Comparison of ENCODE assay signal across 9 cellular contexts in the genomic region with DNA sequence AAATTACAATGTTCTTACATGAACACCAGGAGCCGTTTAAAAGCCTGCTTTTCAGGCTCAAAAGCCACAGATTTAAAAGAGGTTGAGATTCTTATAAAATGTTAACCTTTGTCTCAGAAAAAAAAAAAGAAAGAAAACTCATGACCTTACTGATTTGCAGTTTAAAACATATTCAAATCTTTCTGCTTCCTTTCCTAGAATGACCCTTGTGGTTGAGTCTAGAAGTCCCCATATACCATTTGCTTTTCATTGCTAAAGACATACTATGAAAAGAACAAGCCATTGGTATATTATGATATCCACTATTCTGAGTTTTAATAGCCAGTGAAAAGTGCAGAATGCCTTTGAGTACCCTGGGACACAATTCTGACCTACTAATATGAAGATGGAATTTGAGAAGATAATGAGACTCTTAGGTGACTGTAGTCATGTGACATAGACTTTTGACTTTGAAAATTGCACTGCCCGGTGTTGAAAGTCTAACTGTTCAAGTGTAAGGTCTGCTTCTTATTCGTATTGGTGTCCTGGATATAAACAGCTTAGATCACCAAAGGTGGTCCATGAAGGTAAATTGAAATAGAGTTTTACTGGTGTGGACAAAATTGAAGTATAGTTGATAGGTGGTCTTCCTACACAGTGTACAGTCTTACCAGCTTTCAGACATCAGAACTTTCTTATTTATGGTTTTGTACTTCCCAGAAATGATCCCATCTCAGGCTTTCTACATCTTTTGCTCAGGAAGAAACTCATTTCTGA.
DNase-seq lines count a peak whose midpoint lies in the region; ATAC-seq and TF ChIP-seq lines count a peak whose summit lies in the region.
"Had no signal": no experiment of that assay in that cellular context is flagged by ENCODE, and none has a peak within 500 bp of the region (broad histone marks: within the 10 kb centered on the region; RNA-seq: fewer than 3 reads in every experiment).

No MANE protein-coding gene starts in this region.

- no peaks in the 10 kb centered on the region for H3K9me3 Mint-ChIP-seq in HFFc6
- no peaks in the 10 kb centered on the region for H3K9me3 Mint-ChIP-seq in T-cell

- no peaks in the 10 kb centered on the region for H3K9me3 ChIP-seq in muscle layer of duodenum (ENCODE audit: control insufficient read depth in 1 of 2, low read length in 2 of 2)
- H3K9me3 ChIP-seq in right atrium auricular region, result no peaks in the 10 kb centered on the region

- POLR2A ChIA-PET in T-cell (lab: Charles Lee), result interaction anchor here in 1 of 2 donors (0.7 kb wide), 1 partner anchor 966 kb away, joined by 4 read pairs; no protein-coding TSS in a partner anchor

- TF ChIP-seq CTCF in HFFc6 (IDR thresholded peaks at IDR 0.05) (0 out of 2 replicates have a peak, but pooled peaks have one; percentile 19), right atrium auricular region (IDR thresholded peaks at IDR 0.05) (no peak)

- H3K27me3 Mint-ChIP-seq in HFFc6 (ENCODE audit: insufficient read depth), result no peaks in the 10 kb centered on the region
- H3K27me3 Mint-ChIP-seq in T-cell, result no peaks in the 10 kb centered on the region

- peaks cover 48% of the 10 kb centered on the region for H3K36me3 Mint-ChIP-seq in HFFc6 (ENCODE audit: low read depth)
- peaks cover 41% of the 10 kb centered on the region for H3K36me3 Mint-ChIP-seq in T-cell

- CTCF ChIA-PET in T-cell (lab: Charles Lee), result interaction anchor here (0.7 to 1.0 kb wide), 3 partner anchors 12 to 59 kb away, joined by 3 to 4 read pairs (median 3); no protein-coding TSS in a partner anchor

- no peak for DNase-seq in HFFc6
- DNase-seq in T-cell, result no peak
- no peak for DNase-seq in right atrium auricular region (ENCODE audit: low spot score)
- DNase-seq in KBM-7, result no peak
- no peak for DNase-seq in NCI-H187 treated with DMSO at 0.1 percent for 48 hours (lab: John Stamatoyannopoulos, UW)
- no peak for DNase-seq in activated gamma-delta T cell treated with Interleukin-2 at 50 U/mL for 16 hours
- DNase-seq: left cardiac atrium had no signal

- peak; percentile 19 for ATAC-seq in GM18858 (IDR thresholded peaks at IDR 0.05; ENCODE audit: unreplicated experiment)
- no peak for ATAC-seq in T-cell (replicated peaks in 1 of 4)

- H3K4me1 ChIP-seq in muscle layer of duodenum (ENCODE audit: control insufficient read depth in 1 of 2, insufficient read depth in 2 of 2, low read length in 2 of 2), result peaks cover 5 to 12% of the 10 kb centered on the region in 2 donors
- H3K4me1 ChIP-seq in right atrium auricular region, result peaks cover 0 to 12% of the 10 kb centered on the region in 2 donors

- peak overlapping the region; percentile 98 for H3K27ac Mint-ChIP-seq in HFFc6
- peak overlapping the region; percentile 90 to 94 for H3K27ac Mint-ChIP-seq in T-cell

- H3K27ac ChIP-seq in muscle layer of duodenum (ENCODE audit: low read length) (peak overlapping the region; percentile 67), right atrium auricular region (no peak overlapping the region)

- H3K27me3 ChIP-seq in muscle layer of duodenum (ENCODE audit: low read depth, low read length) (no peaks in the 10 kb centered on the region), right atrium auricular region (no peaks in the 10 kb centered on the region)

- H3K4me3 Mint-ChIP-seq in HFFc6 (peak overlapping the region; percentile 57), T-cell (peak overlapping the region; percentile 5 to 60 (median 22))

- H3K4me1 Mint-ChIP-seq in HFFc6 (ENCODE audit: low read depth) (peaks cover 65% of the 10 kb centered on the region), T-cell (peaks cover 81 to 88% (median 86%) of the 10 kb centered on the region in 3 donors)

- in situ Hi-C loops in KBM-7 (cut with MboI; ENCODE audit: low pct_unique_long_range_greater_than_20kb, low sequenced_read_pairs), result no loop called here

- H3K4me3 ChIP-seq in muscle layer of duodenum (ENCODE audit: low read depth in 1 of 2, low read length in 2 of 2), result no peak overlapping the region
- no peak overlapping the region for H3K4me3 ChIP-seq in right atrium auricular region

- no peaks in the 10 kb centered on the region for H3K36me3 ChIP-seq in muscle layer of duodenum (ENCODE audit: control insufficient read depth in 1 of 2, insufficient read depth in 2 of 2, low read length in 2 of 2)
- no peaks in the 10 kb centered on the region for H3K36me3 ChIP-seq in right atrium auricular region
